ENCODE assay signal across 10 cellular contexts in genomic region chr9:131422241-131422792, GRCh38. TPM values are rescaled to one million over a fixed set of nuclear protein-coding genes. Genes with fewer than 3 reads are reported as not detected.
DNase-seq lines count a peak whose midpoint lies in the region; ATAC-seq, FAIRE-seq and TF ChIP-seq lines count a peak whose summit lies in the region.
"Had no signal": no experiment of that assay in that cellular context is flagged by ENCODE, and none has a peak within 500 bp of the region (broad histone marks: within the 10 kb centered on the region; RNA-seq: fewer than 3 reads in every experiment).

No MANE protein-coding gene starts in this region.

- intact Hi-C loops in Right ventricle myocardium superior (cut with DNase I): no loop called here

- no peaks in the 10 kb centered on the region for H3K27me3 ChIP-seq in small intestine (ENCODE audit: control insufficient read depth in 2 of 2, insufficient read depth in 2 of 2, low read length in 2 of 2)
- H3K27me3 ChIP-seq in neuronal stem cell (ENCODE audit: control insufficient read depth in 3 of 3, insufficient read depth in 3 of 3, low read depth in 1 of 3, low read length in 3 of 3): no peaks in the 10 kb centered on the region

- H3K4ac ChIP-seq in neuronal stem cell (ENCODE audit: low read length): no peak overlapping the region

- H2BK120ac ChIP-seq in neuronal stem cell (ENCODE audit: low read depth, low read length): no peak overlapping the region

- 32 to 54% (median 43%) methylated on average over 12 of the region's 12 CpGs for WGBS in small intestine, 3 donors
- no CpG with 5 or more reads among the region's 12 CpGs for WGBS in neuronal stem cell (ENCODE audit: extremely low coverage in 2 of 2, insufficient read length in 2 of 2, insufficient replicate concordance in 1 of 2), 2 donors

- H3K4me3 ChIP-seq in small intestine (ENCODE audit: low read depth in 1 of 2, low read length in 2 of 2): no peak overlapping the region
- H3K4me3 ChIP-seq in neuronal stem cell (ENCODE audit: low read length in 2 of 2): no peak overlapping the region

- peaks cover 0 to 2% of the 10 kb centered on the region in 2 donors for H3K36me3 ChIP-seq in small intestine (ENCODE audit: control insufficient read depth in 2 of 2, insufficient read depth in 2 of 2, low read length in 2 of 2)
- H3K36me3 ChIP-seq in neuronal stem cell (replicated peaks in 1 of 2; ENCODE audit: control insufficient read depth in 2 of 2, insufficient read depth in 2 of 2, low read length in 2 of 2): peaks cover 13 to 89% of the 10 kb centered on the region in 2 donors

- no peak overlapping the region for H3K14ac ChIP-seq in neuronal stem cell (ENCODE audit: low read length)

- peak; percentile 67 for ATAC-seq in Right ventricle myocardium superior (ENCODE audit: poor library complexity)
- no peak for ATAC-seq in omental fat pad (ENCODE audit: low FRiP score)

- no peak overlapping the region for H4K8ac ChIP-seq in neuronal stem cell (ENCODE audit: low read depth, low read length)

- no peak overlapping the region for H4K91ac ChIP-seq in neuronal stem cell (ENCODE audit: low read depth, low read length, poor library complexity)

- no peak overlapping the region for H2AFZ ChIP-seq in neuronal stem cell (ENCODE audit: low read length)

- peaks cover 8% of the 10 kb centered on the region for H3K79me1 ChIP-seq in neuronal stem cell (ENCODE audit: low read depth, low read length)

- H3K18ac ChIP-seq in neuronal stem cell (ENCODE audit: low read length): no peak overlapping the region

- H3K9ac ChIP-seq in neuronal stem cell (ENCODE audit: low read depth, low read length, poor library complexity): no peak overlapping the region

- no peak for FAIRE-seq in small intestine (lab: Jason Lieb, UNC)
- FAIRE-seq: A204.1, HTR-8/SVneo had no signal

- DNase-seq in DMS 273 (lab: John Stamatoyannopoulos, UW; ENCODE audit: unreplicated experiment) (peak; percentile 51), DMS 273 treated with DMSO at 0.1 percent for 48 hours (lab: John Stamatoyannopoulos, UW) (no peak), Right ventricle myocardium superior (peak; percentile 54), small intestine (peak; percentile 64), MV-4-11 (lab: John Stamatoyannopoulos, UW) (no peak), omental fat pad (ENCODE audit: low spot score) (no peak), neuronal stem cell (ENCODE audit: low spot score) (no peak)

- H3K4me1 ChIP-seq in small intestine (ENCODE audit: control insufficient read depth in 2 of 2, insufficient read depth in 1 of 2, low read depth in 1 of 2, low read length in 1 of 2) (peaks cover 5 to 39% of the 10 kb centered on the region in 2 donors), neuronal stem cell (ENCODE audit: control insufficient read depth in 2 of 2, insufficient read depth in 1 of 2, low read depth in 1 of 2, low read length in 2 of 2) (peaks cover 24 to 46% of the 10 kb centered on the region in 2 donors)

- H3K9me3 ChIP-seq in small intestine (ENCODE audit: control insufficient read depth, low read depth) (no peaks in the 10 kb centered on the region), neuronal stem cell (replicated peaks in 1 of 2; ENCODE audit: control insufficient read depth in 2 of 2, insufficient read depth in 1 of 2, low read depth in 1 of 2, low read length in 2 of 2) (no peaks in the 10 kb centered on the region)

- H2BK15ac ChIP-seq in neuronal stem cell (ENCODE audit: low read length): no peak overlapping the region

- no peak overlapping the region for H2BK5ac ChIP-seq in neuronal stem cell (ENCODE audit: low read length)

- no peak overlapping the region for H3K23ac ChIP-seq in neuronal stem cell (ENCODE audit: low read depth, low read length, poor library complexity)

- no peak overlapping the region for H3K4me2 ChIP-seq in neuronal stem cell (ENCODE audit: insufficient read depth, low read length, poor library complexity, severe bottlenecking)

- TF ChIP-seq CTCF in VCaP (conservative IDR thresholded peaks at IDR 0.05) (peak; percentile 69), omental fat pad (IDR thresholded peaks at IDR 0.05) (no peak)

- H3K27ac ChIP-seq in VCaP: peak overlapping the region; percentile 76
- H3K27ac ChIP-seq in small intestine (ENCODE audit: low read depth in 1 of 2, low read length in 1 of 2): peak overlapping the region; percentile 61 to 78
- no peak overlapping the region for H3K27ac ChIP-seq in neuronal stem cell (replicated peaks; ENCODE audit: low read length)

- H2AK5ac ChIP-seq in neuronal stem cell (ENCODE audit: low read depth, low read length): no peak overlapping the region

- H2BK12ac ChIP-seq in neuronal stem cell (ENCODE audit: low read length): no peak overlapping the region

RNA-seq across cellular contexts. Expression of gene PRRC2B, which starts 28.4 kb away (rescaled TPM):
- total RNA-seq in Right ventricle myocardium superior (124 TPM), omental fat pad (100 to 1,000 TPM in 2 of 4 donors, 10 to 100 TPM in 2; 80.7 to 126 (median 100) TPM)
- 10 to 100 TPM; 18.9 to 61.5 (median 19.9) TPM for polyA plus RNA-seq in small intestine
- 108 TPM for polyA plus RNA-seq in neuronal stem cell (2013, experiment 1 of 2)
- polyA plus RNA-seq in neuronal stem cell (2013, experiment 2 of 2): 114 TPM

Comparison
In these comparisons a context has a peak if more than half of its experiments do, and no peak if none do; other contexts are left out.
1. DNase-seq: peak in DMS 273 (single experiment), Right ventricle myocardium superior (single experiment) and small intestine (single experiment); none in DMS 273 treated with DMSO at 0.1 percent for 48 hours (single experiment), MV-4-11 (single experiment), omental fat pad (single experiment) and neuronal stem cell (single experiment).